9 cellular contexts compared by ENCODE assay signal in the genomic region with DNA sequence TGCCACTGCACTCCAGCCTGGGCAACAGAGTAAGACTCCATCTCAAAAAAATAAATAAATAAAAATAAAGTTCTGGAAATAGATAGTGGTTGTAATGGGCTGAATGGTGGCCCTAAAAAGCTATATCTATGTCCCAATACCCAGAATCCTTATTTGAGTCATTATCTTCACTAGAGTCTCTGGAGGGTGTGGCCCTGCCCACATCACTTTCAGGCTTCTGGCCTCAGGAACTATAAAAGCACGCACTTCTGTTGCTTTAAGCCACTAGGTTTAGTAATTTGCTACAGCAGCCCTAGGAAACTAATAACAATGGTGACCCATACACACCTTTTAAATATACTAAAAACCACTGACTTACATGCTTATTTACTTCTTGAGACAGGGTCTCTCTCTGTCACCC.
"Had no signal": no experiment of that assay in that cellular context is flagged by ENCODE, and none has a peak within 500 bp of the region (broad histone marks: within the 10 kb centered on the region; RNA-seq: fewer than 3 reads in every experiment).

No MANE protein-coding gene starts in this region.

- H3K27ac Mint-ChIP-seq: GM23338, H9 had no signal

- H3K9me3 Mint-ChIP-seq: GM23338, H9 had no signal

- ATAC-seq: GM23338, K562 had no signal

- H2AFZ ChIP-seq: GM23338 had no signal

- H3K4me1 Mint-ChIP-seq: GM23338, H9 had no signal

- DNase-seq: H9, HCEC 1CT, IMR-90, KG1 had no signal

- H3K4me2 ChIP-seq: GM23338 had no signal

- H3K4me3 ChIP-seq: GM23338, K562 had no signal

- H3K27ac ChIP-seq: HL-60 had no signal

- FAIRE-seq: H1, H54, K562 had no signal

- H3K4me3 Mint-ChIP-seq: GM23338, H9 had no signal
